8 cellular contexts compared by ENCODE assay signal in genomic region chr15:59917504-59918157, GRCh38.
DNase-seq lines count a peak whose midpoint lies in the region; ATAC-seq and TF ChIP-seq lines count a peak whose summit lies in the region.

No MANE protein-coding gene starts in this region.

- BruUV-seq in A673 (replicated peaks; lab: Mats Ljungman, UMichigan), result no TSS peak

- peak; percentile 65 for DNase-seq in A673 (ENCODE audit: low spot score)
- peak; percentile 75 for DNase-seq in NCI-H226
- DNase-seq in activated CD4-positive, alpha-beta T cell treated with anti-CD3 and anti-CD28 coated beads for 4 hours, result peak; percentile 70 to 72
- peak; percentile 70 for DNase-seq in colonic mucosa
- DNase-seq in mesothelial cell of epicardium (ENCODE audit: low spot score in 2 of 2, unreplicated experiment in 2 of 2), result peak; percentile 39 to 62
- DNase-seq in stimulated activated naive B cell treated with anti-CD40 and anti-IgM and Interleukin-4, amounts not matched to agents 10 μg/mL and 1 μg/mL and 100 μg/mL, for 72 hours, result peak; percentile 40

- H3K27me3 ChIP-seq in A673 (replicated peaks; ENCODE audit: insufficient read depth, low read depth, low read length, poor library complexity) (peaks cover 49% of the 10 kb centered on the region), colonic mucosa (no peaks in the 10 kb centered on the region)

- H3K4me1 ChIP-seq in A673 (ENCODE audit: insufficient read depth, low read length, poor library complexity, severe bottlenecking) (no peaks in the 10 kb centered on the region), colonic mucosa (no peaks in the 10 kb centered on the region)

- intact Hi-C loops in A673 (cut with micrococcal nuclease; ENCODE audit: unreplicated experiment) (loop anchor here (2.0 kb wide), 1 partner anchor 409 kb away; no protein-coding TSS in a partner anchor), colonic mucosa (cut with DNase I) (loop anchor here (5.0 kb wide), 1 partner anchor 260 kb away; no protein-coding TSS in a partner anchor)

- H3K27me3 Mint-ChIP-seq in mesothelial cell of epicardium (ENCODE audit: low read depth), result peaks cover 33% of the 10 kb centered on the region
- peaks cover 3 to 5% of the 10 kb centered on the region in 2 donors for H3K27me3 Mint-ChIP-seq in stimulated activated naive B cell treated with anti-CD40 and anti-IgM and Interleukin-4, amounts not matched to agents 10 μg/mL and 1 μg/mL and 100 μg/mL, for 72 hours

- H3K27ac ChIP-seq in A673 (ENCODE audit: low read depth, low read length, poor library complexity, severe bottlenecking) (no peak overlapping the region), colonic mucosa (no peak overlapping the region)

- CTCF ChIA-PET in A673 (lab: Charles Lee), result no interaction called here

- TF ChIP-seq CTCF in A673 (conservative IDR thresholded peaks at IDR 0.05; ENCODE audit: low read depth, low read length) (peak; percentile 61), colonic mucosa (IDR thresholded peaks at IDR 0.05) (no peak), mesothelial cell of epicardium (IDR thresholded peaks at IDR 0.05; ENCODE audit: unreplicated experiment) (peak; percentile 27)

- POLR2A ChIA-PET in A673 (lab: Charles Lee; ENCODE audit: low non-redundant PET), result no interaction called here

- no peak overlapping the region for H3K4me3 ChIP-seq in A673 (ENCODE audit: low read depth, low read length, poor library complexity, severe bottlenecking)
- H3K4me3 ChIP-seq in colonic mucosa, result no peak overlapping the region

- H3K27ac Mint-ChIP-seq in mesothelial cell of epicardium, result no peak overlapping the region
- no peak overlapping the region for H3K27ac Mint-ChIP-seq in stimulated activated naive B cell treated with anti-CD40 and anti-IgM and Interleukin-4, amounts not matched to agents 10 μg/mL and 1 μg/mL and 100 μg/mL, for 72 hours

- H3K9ac ChIP-seq in colonic mucosa (ENCODE audit: low read depth in 2 of 2, low read length in 2 of 2), result no peak overlapping the region

- H3K36me3 ChIP-seq in A673 (ENCODE audit: insufficient read depth, low read length, poor library complexity, severe bottlenecking), result no peaks in the 10 kb centered on the region
- no peaks in the 10 kb centered on the region for H3K36me3 ChIP-seq in colonic mucosa

- ATAC-seq in GM18517 (IDR thresholded peaks at IDR 0.05; ENCODE audit: unreplicated experiment) (peak; percentile 73), HG03103 (IDR thresholded peaks at IDR 0.05; ENCODE audit: low read depth, unreplicated experiment) (peak; percentile 70)
- peak; percentile 94 for ATAC-seq in stimulated activated naive B cell treated with anti-CD40 and anti-IgM and Interleukin-4, amounts not matched to agents 10 μg/mL and 1 μg/mL and 100 μg/mL, for 72 hours (replicated peaks)

- H3K9me3 ChIP-seq in A673 (ENCODE audit: low read depth, low read length, poor library complexity, severe bottlenecking) (no peaks in the 10 kb centered on the region), colonic mucosa (no peaks in the 10 kb centered on the region)

- H3K9me3 Mint-ChIP-seq in mesothelial cell of epicardium, result no peaks in the 10 kb centered on the region
- no peaks in the 10 kb centered on the region for H3K9me3 Mint-ChIP-seq in stimulated activated naive B cell treated with anti-CD40 and anti-IgM and Interleukin-4, amounts not matched to agents 10 μg/mL and 1 μg/mL and 100 μg/mL, for 72 hours

- H3K4me1 Mint-ChIP-seq in mesothelial cell of epicardium, result peaks cover 2% of the 10 kb centered on the region
- peaks cover 0 to 4% of the 10 kb centered on the region in 2 donors for H3K4me1 Mint-ChIP-seq in stimulated activated naive B cell treated with anti-CD40 and anti-IgM and Interleukin-4, amounts not matched to agents 10 μg/mL and 1 μg/mL and 100 μg/mL, for 72 hours

- no peaks in the 10 kb centered on the region for H3K36me3 Mint-ChIP-seq in mesothelial cell of epicardium
- no peaks in the 10 kb centered on the region for H3K36me3 Mint-ChIP-seq in stimulated activated naive B cell treated with anti-CD40 and anti-IgM and Interleukin-4, amounts not matched to agents 10 μg/mL and 1 μg/mL and 100 μg/mL, for 72 hours

- H3K4me3 Mint-ChIP-seq in mesothelial cell of epicardium, result no peak overlapping the region
- H3K4me3 Mint-ChIP-seq in stimulated activated naive B cell treated with anti-CD40 and anti-IgM and Interleukin-4, amounts not matched to agents 10 μg/mL and 1 μg/mL and 100 μg/mL, for 72 hours, result no peak overlapping the region
